In genomic region chr11:116840746-116841296, GRCh38 we compare ENCODE assay signal across 16 cellular contexts. TPM values are rescaled to one million over a fixed set of nuclear protein-coding genes. Genes with fewer than 3 reads are reported as not detected.
A peak's percentile ranks its signal among the peaks of the same experiment; 100 is the strongest.
DNase-seq lines count a peak whose midpoint lies in the region; ATAC-seq, FAIRE-seq and TF ChIP-seq lines count a peak whose summit lies in the region.
"Had no signal": no experiment of that assay in that cellular context is flagged by ENCODE, and none has a peak within 500 bp of the region (broad histone marks: within the 10 kb centered on the region; RNA-seq: fewer than 3 reads in every experiment).

No MANE protein-coding gene starts in this region.

- no peak for TF ChIP-seq RAD21 in K562 (CRISPR knock-in tag; conservative IDR thresholded peaks at IDR 0.05 in 1 of 2, IDR thresholded peaks at IDR 0.05 in 1 of 2)

- POLR2A ChIA-PET in K562 (lab: Yijun Ruan, JAX): interaction anchor here (0.6 to 1.0 kb wide), 2 partner anchors 90 to 158 kb away, joined by 3 to 4 read pairs; no protein-coding TSS in a partner anchor
- POLR2A ChIA-PET in CD8-positive, alpha-beta memory T cell (lab: Charles Lee): no interaction called here
- POLR2A ChIA-PET in PC-9 (lab: Charles Lee; ENCODE audit: unreplicated experiment): no interaction called here

- peak; percentile 15 for FAIRE-seq in K562 (lab: Jason Lieb, UNC)
- FAIRE-seq: A549, D721Med had no signal

- no peak for ATAC-seq in natural killer cell treated with Interleukin-12 subunit alpha and Interleukin-12 subunit beta and Interleukin-15 and Interleukin-18, amount 100 ng/mL, for 72 hours
- ATAC-seq in natural killer cell (no peak), K562 (peak; percentile 10; the same call in 2 of the 3 replicates), GM18873 (IDR thresholded peaks at IDR 0.05; ENCODE audit: low FRiP score, unreplicated experiment) (no peak)
- ATAC-seq: A549 had no signal

- H3K4me2 ChIP-seq in K562 (ENCODE audit: insufficient read depth, low read length): peak overlapping the region; percentile 6; the same call in 1 of the 2 replicates
- H3K4me2 ChIP-seq in PC-9: no peak overlapping the region
- H3K4me2 ChIP-seq: A549 had no signal

- BruUV-seq in K562 (replicated peaks; lab: Mats Ljungman, UMichigan) (no TSS peak), PC-9 (replicated peaks; lab: Mats Ljungman, UMichigan) (no TSS peak)

- no peak for TF ChIP-seq CTCF in natural killer cell (IDR thresholded peaks at IDR 0.05)
- TF ChIP-seq CTCF in K562 (IDR thresholded peaks at IDR 0.05 in 2 of 3, conservative IDR thresholded peaks at IDR 0.05 in 1 of 3; ENCODE audit: insufficient read depth in 2 of 3, low read depth in 1 of 3, low read length in 3 of 3): no peak
- TF ChIP-seq CTCF in neural crest cell (conservative IDR thresholded peaks at IDR 0.05): no peak
- TF ChIP-seq CTCF in PC-9 (conservative IDR thresholded peaks at IDR 0.05): no peak

- intact Hi-C loops in natural killer cell (cut with micrococcal nuclease) (no loop called here), K562 (cut with micrococcal nuclease) (no loop called here), PC-9 (cut with micrococcal nuclease; ENCODE audit: unreplicated experiment) (no loop called here)

- TF ChIP-seq POLR2A in K562 (conservative IDR thresholded peaks at IDR 0.05): no peak

- H3K4me3 Mint-ChIP-seq in natural killer cell treated with Interleukin-12 subunit alpha and Interleukin-12 subunit beta and Interleukin-15 and Interleukin-18, amount 100 ng/mL, for 72 hours: no peak overlapping the region
- H3K4me3 Mint-ChIP-seq in natural killer cell (no peak overlapping the region), neural crest cell (peak overlapping the region; percentile 34)
- peak overlapping the region in 1 of 7 donors; percentile 46 for H3K4me3 Mint-ChIP-seq in CD8-positive, alpha-beta memory T cell

- H3K79me2 ChIP-seq in K562 (ENCODE audit: control insufficient read depth, insufficient read depth, low read length) (no peaks in the 10 kb centered on the region), PC-9 (ENCODE audit: low read depth) (no peaks in the 10 kb centered on the region)

- 10% methylated on average over 9 of the region's 9 CpGs for WGBS in K562 (ENCODE audit: insufficient coverage, low coverage, missing lambda C conversion rate)

- in situ Hi-C loops in K562 (cut with MboI): no loop called here

- CTCF ChIA-PET in K562 (lab: Yijun Ruan, JAX; ENCODE audit: low intra/inter-chr PET ratio): no interaction called here
- CTCF ChIA-PET in CD8-positive, alpha-beta memory T cell (lab: Charles Lee): interaction anchor here (1.4 to 3.4 kb wide), 2 partner anchors 12 to 264 kb away, joined by 3 to 19 read pairs; no protein-coding TSS in a partner anchor
- CTCF ChIA-PET in PC-9 (lab: Charles Lee): no interaction called here

- H3K27ac ChIP-seq in K562 (ENCODE audit: extremely low read depth, low read depth, low read length) (no peak overlapping the region), temporal lobe (ENCODE audit: low read depth, low read length) (peak overlapping the region; percentile 20), PC-9 (no peak overlapping the region)
- no peak overlapping the region for H3K27ac ChIP-seq in CD8-positive, alpha-beta memory T cell (ENCODE audit: low read depth, low read length)
- H3K27ac ChIP-seq: A549, SJCRH30 had no signal

- H3K27me3 ChIP-seq in K562 (ENCODE audit: control insufficient read depth in 2 of 2, insufficient read depth in 2 of 2, low read length in 2 of 2): no peaks in the 10 kb centered on the region; a peak in 1 of 5 replicates
- no peaks in the 10 kb centered on the region for H3K27me3 ChIP-seq in CD8-positive, alpha-beta memory T cell (ENCODE audit: insufficient read depth, low read length, poor library complexity, severe bottlenecking)
- no peaks in the 10 kb centered on the region for H3K27me3 ChIP-seq in PC-9 (ENCODE audit: insufficient read depth, low read depth)
- H3K27me3 ChIP-seq: SJCRH30 had no signal

- H3K36me3 ChIP-seq in K562 (ENCODE audit: control insufficient read depth, insufficient read depth, low read length): peaks cover 20% of the 10 kb centered on the region; the same call in 2 of the 3 replicates
- peaks cover under 1% of the 10 kb centered on the region for H3K36me3 ChIP-seq in CD8-positive, alpha-beta memory T cell (ENCODE audit: insufficient read depth, low read length)
- no peaks in the 10 kb centered on the region for H3K36me3 ChIP-seq in PC-9 (ENCODE audit: low read depth)
- H3K36me3 ChIP-seq: SJCRH30 had no signal

- DNase-seq in natural killer cell treated with Interleukin-12 subunit alpha and Interleukin-12 subunit beta and Interleukin-15 and Interleukin-18, amount 100 ng/mL, for 72 hours (ENCODE audit: low spot score): peak; percentile 53
- DNase-seq in natural killer cell (no peak), K562 (ENCODE audit: extremely low read depth in 1 of 4, low spot score in 3 of 4) (peak in 1 of 4 experiments; percentile 27), neural crest cell (ENCODE audit: low read depth, low spot score) (no peak), PC-9 (no peak)
- no peak for DNase-seq in CD8-positive, alpha-beta memory T cell
- DNase-seq: NCI-H1417 treated with DMSO at 0.1 percent for 48 hours, NCI-H2081, NCI-H510A treated with DMSO at 0.1 percent for 48 hours, RPMI8226, SJCRH30 had no signal

- H2AFZ ChIP-seq in K562 (ENCODE audit: low read depth, low read length) (no peak overlapping the region), PC-9 (no peak overlapping the region)

- peaks cover 0 to 4% of the 10 kb centered on the region in 2 donors for H3K4me1 Mint-ChIP-seq in natural killer cell treated with Interleukin-12 subunit alpha and Interleukin-12 subunit beta and Interleukin-15 and Interleukin-18, amount 100 ng/mL, for 72 hours (ENCODE audit: low read depth in 2 of 2)
- H3K4me1 Mint-ChIP-seq in natural killer cell (peaks cover 6% of the 10 kb centered on the region in 2 donors), neural crest cell (peaks cover 22% of the 10 kb centered on the region)
- peaks cover 0 to 18% (median 5%) of the 10 kb centered on the region in 3 donors for H3K4me1 Mint-ChIP-seq in CD8-positive, alpha-beta memory T cell

- no peaks in the 10 kb centered on the region for H3K9me1 ChIP-seq in K562 (ENCODE audit: control insufficient read depth, insufficient read depth, low read length)

- H3K4me1 ChIP-seq in K562 (replicated peaks in 1 of 2; ENCODE audit: control insufficient read depth in 2 of 2, insufficient read depth in 2 of 2, low read length in 2 of 2) (peaks cover 13 to 22% of the 10 kb centered on the region in 2 experiments; a peak in 4 of 5 replicates), PC-9 (replicated peaks; ENCODE audit: insufficient read depth) (no peaks in the 10 kb centered on the region)
- H3K4me1 ChIP-seq in CD8-positive, alpha-beta memory T cell (ENCODE audit: insufficient read depth, low read length): no peaks in the 10 kb centered on the region
- H3K4me1 ChIP-seq: A549, SJCRH30 had no signal

- H3K27me3 Mint-ChIP-seq in natural killer cell treated with Interleukin-12 subunit alpha and Interleukin-12 subunit beta and Interleukin-15 and Interleukin-18, amount 100 ng/mL, for 72 hours: no peaks in the 10 kb centered on the region
- H3K27me3 Mint-ChIP-seq in natural killer cell (ENCODE audit: low read depth in 2 of 2) (no peaks in the 10 kb centered on the region), neural crest cell (ENCODE audit: low read depth) (no peaks in the 10 kb centered on the region)
- no peaks in the 10 kb centered on the region for H3K27me3 Mint-ChIP-seq in CD8-positive, alpha-beta memory T cell

- no peaks in the 10 kb centered on the region for H3K9me2 ChIP-seq in PC-9 (ENCODE audit: insufficient read depth)

- H3K4me3 ChIP-seq in K562 (no peak overlapping the region), PC-9 (no peak overlapping the region)
- no peak overlapping the region for H3K4me3 ChIP-seq in CD8-positive, alpha-beta memory T cell (ENCODE audit: low read length)
- H3K4me3 ChIP-seq: A549, SJCRH30 had no signal

- H3K9ac ChIP-seq in K562 (ENCODE audit: insufficient read depth in 1 of 2, low read depth in 2 of 2, low read length in 2 of 2): peak overlapping the region in 1 of 2 experiments; percentile 39; a peak in 1 of 4 replicates

- no peak overlapping the region for H3K27ac Mint-ChIP-seq in natural killer cell treated with Interleukin-12 subunit alpha and Interleukin-12 subunit beta and Interleukin-15 and Interleukin-18, amount 100 ng/mL, for 72 hours
- H3K27ac Mint-ChIP-seq in natural killer cell (no peak overlapping the region), neural crest cell (ENCODE audit: unreplicated experiment) (peak overlapping the region; percentile 27)
- H3K27ac Mint-ChIP-seq in CD8-positive, alpha-beta memory T cell: peak overlapping the region in 3 of 8 donors; percentile 29 to 84 (median 33)

- no peaks in the 10 kb centered on the region for H3F3A ChIP-seq in PC-9 (ENCODE audit: insufficient read depth, low read depth)

- H3K9me3 Mint-ChIP-seq in natural killer cell treated with Interleukin-12 subunit alpha and Interleukin-12 subunit beta and Interleukin-15 and Interleukin-18, amount 100 ng/mL, for 72 hours: no peaks in the 10 kb centered on the region
- H3K9me3 Mint-ChIP-seq in natural killer cell: no peaks in the 10 kb centered on the region
- no peaks in the 10 kb centered on the region for H3K9me3 Mint-ChIP-seq in neural crest cell
- H3K9me3 Mint-ChIP-seq in CD8-positive, alpha-beta memory T cell: no peaks in the 10 kb centered on the region

- H4K20me1 ChIP-seq in K562 (replicated peaks; ENCODE audit: control insufficient read depth, insufficient read depth, low read length) (no peaks in the 10 kb centered on the region), PC-9 (ENCODE audit: insufficient read depth) (no peaks in the 10 kb centered on the region)

- TF ChIP-seq EP300 in K562 (IDR thresholded peaks at IDR 0.05; ENCODE audit: low read length): no peak

- peaks cover 10% of the 10 kb centered on the region for H3K36me3 Mint-ChIP-seq in natural killer cell treated with Interleukin-12 subunit alpha and Interleukin-12 subunit beta and Interleukin-15 and Interleukin-18, amount 100 ng/mL, for 72 hours
- H3K36me3 Mint-ChIP-seq in natural killer cell (peaks cover 12% of the 10 kb centered on the region), neural crest cell (ENCODE audit: low read depth) (peaks cover 9% of the 10 kb centered on the region)
- peaks cover 6 to 27% (median 19%) of the 10 kb centered on the region in 3 donors for H3K36me3 Mint-ChIP-seq in CD8-positive, alpha-beta memory T cell

- H3K9me3 ChIP-seq in K562 (replicated peaks; ENCODE audit: control insufficient read depth, insufficient read depth, low read depth, low read length) (no peaks in the 10 kb centered on the region), PC-9 (ENCODE audit: insufficient read depth, low read depth) (no peaks in the 10 kb centered on the region)
- no peaks in the 10 kb centered on the region for H3K9me3 ChIP-seq in CD8-positive, alpha-beta memory T cell (ENCODE audit: low read length)
- H3K9me3 ChIP-seq: A549, SJCRH30 had no signal

RNA-seq across cellular contexts. Expression of gene APOA1, which starts 3.4 kb away (rescaled TPM):
- total RNA-seq in natural killer cell treated with Interleukin-12 subunit alpha and Interleukin-12 subunit beta and Interleukin-15 and Interleukin-18, amount 100 ng/mL, for 72 hours: not detected
- under 1 TPM in 2 of 3 donors, not detected in 1; 0.54 to 0.87 TPM for total RNA-seq in natural killer cell
- not detected in 2 replicates for total RNA-seq in K562 (2011; cell fraction: chromatin; rRNA removed; ENCODE audit: low replicate concordance)
- total RNA-seq in K562 (2011; cell fraction: nucleolus; rRNA removed): not detected in 2 replicates
- not detected in 2 replicates for total RNA-seq in K562 (2011; cell fraction: nucleoplasm; rRNA removed)
- total RNA-seq in K562 (2014; rRNA removed): not detected in 2 replicates
- total RNA-seq in K562 (2014; rRNA removed; fragmentation: Illumina TruSeq; extraction: Trizol): not detected in 2 replicates
- not detected in 2 replicates for total RNA-seq in K562 (2015; rRNA removed; fragmentation: Illumina TruSeq; extraction: Trizol)
- 1.8 TPM in 2 replicates for total RNA-seq in K562 (2021)
- polyA plus RNA-seq in K562 (2011; rRNA removed): not detected in 2 replicates
- 0.06 TPM in 1 of 2 replicates, not detected in the other for polyA plus RNA-seq in K562 (2011; cell fraction: cytosol; rRNA removed)
- polyA plus RNA-seq in K562 (2011; cell fraction: nucleus; rRNA removed): 0.13 and 0.30 TPM in 2 replicates
- polyA plus RNA-seq in K562 (2012): 0.14 TPM in 1 of 2 replicates, not detected in the other
- polyA plus RNA-seq in K562 (2014; fragmentation: Illumina TruSeq; extraction: Trizol): not detected in 2 replicates
- not detected for polyA plus RNA-seq in K562 (2014; fragmentation: Nextera tagmentation; extraction: Ambion mirVana)
- polyA plus RNA-seq in K562 (2014; rRNA removed): not detected in 2 replicates
- not detected in 2 replicates for polyA minus RNA-seq in K562 (2011; rRNA and poly(A)+ RNA removed)
- 7.8 TPM in 1 of 2 replicates, not detected in the other for polyA minus RNA-seq in K562 (2011; cell fraction: cytosol; rRNA and poly(A)+ RNA removed)
- not detected in 2 replicates for polyA minus RNA-seq in K562 (2011; cell fraction: nucleus; rRNA and poly(A)+ RNA removed)
- 0.80 and 0.96 TPM in 2 replicates for total RNA-seq in neural crest cell
- 0.49 TPM for total RNA-seq in temporal lobe
- total RNA-seq in CD8-positive, alpha-beta memory T cell: under 1 TPM; 0.33 to 0.48 TPM
- not detected for polyA plus RNA-seq in CD8-positive, alpha-beta memory T cell
- not detected in 2 replicates for total RNA-seq in PC-9 (2021)
- total RNA-seq: SJCRH30 had no signal

RNA-seq across cellular contexts. Expression of gene APOC3, which starts 11.1 kb away (rescaled TPM):
- not detected for total RNA-seq in natural killer cell treated with Interleukin-12 subunit alpha and Interleukin-12 subunit beta and Interleukin-15 and Interleukin-18, amount 100 ng/mL, for 72 hours
- total RNA-seq in natural killer cell: not detected
- total RNA-seq in K562 (2011; cell fraction: chromatin; rRNA removed; ENCODE audit: low replicate concordance): not detected in 2 replicates
- total RNA-seq in K562 (2011; cell fraction: nucleolus; rRNA removed): not detected in 2 replicates
- not detected in 2 replicates for total RNA-seq in K562 (2011; cell fraction: nucleoplasm; rRNA removed)
- not detected in 2 replicates for total RNA-seq in K562 (2014; rRNA removed)
- total RNA-seq in K562 (2014; rRNA removed; fragmentation: Illumina TruSeq; extraction: Trizol): not detected in 2 replicates
- not detected in 2 replicates for total RNA-seq in K562 (2015; rRNA removed; fragmentation: Illumina TruSeq; extraction: Trizol)
- total RNA-seq in K562 (2021): 1.1 and 1.7 TPM in 2 replicates
- polyA plus RNA-seq in K562 (2011; rRNA removed): not detected in 2 replicates
- polyA plus RNA-seq in K562 (2011; cell fraction: cytosol; rRNA removed): not detected in 2 replicates
- polyA plus RNA-seq in K562 (2011; cell fraction: nucleus; rRNA removed): not detected in 2 replicates
- not detected in 2 replicates for polyA plus RNA-seq in K562 (2012)
- polyA plus RNA-seq in K562 (2014; fragmentation: Illumina TruSeq; extraction: Trizol): not detected in 2 replicates
- not detected for polyA plus RNA-seq in K562 (2014; fragmentation: Nextera tagmentation; extraction: Ambion mirVana)
- polyA plus RNA-seq in K562 (2014; rRNA removed): not detected in 2 replicates
- polyA minus RNA-seq in K562 (2011; rRNA and poly(A)+ RNA removed): not detected in 2 replicates
- not detected in 2 replicates for polyA minus RNA-seq in K562 (2011; cell fraction: cytosol; rRNA and poly(A)+ RNA removed)
- not detected in 2 replicates for polyA minus RNA-seq in K562 (2011; cell fraction: nucleus; rRNA and poly(A)+ RNA removed)
- total RNA-seq in neural crest cell: not detected in 2 replicates
- total RNA-seq in temporal lobe: not detected
- total RNA-seq in CD8-positive, alpha-beta memory T cell: not detected
- not detected for polyA plus RNA-seq in CD8-positive, alpha-beta memory T cell
- total RNA-seq in PC-9 (2021): not detected in 2 replicates
- total RNA-seq: H7, SJCRH30 had no signal
- polyA plus RNA-seq: A549 had no signal

RNA-seq across cellular contexts. Expression of gene APOA4, which starts 17.7 kb away (rescaled TPM):
- not detected for total RNA-seq in natural killer cell treated with Interleukin-12 subunit alpha and Interleukin-12 subunit beta and Interleukin-15 and Interleukin-18, amount 100 ng/mL, for 72 hours
- total RNA-seq in natural killer cell: not detected
- 0.32 TPM in 1 of 2 replicates, not detected in the other for total RNA-seq in K562 (2011; cell fraction: chromatin; rRNA removed; ENCODE audit: low replicate concordance)
- not detected in 2 replicates for total RNA-seq in K562 (2011; cell fraction: nucleolus; rRNA removed)
- total RNA-seq in K562 (2011; cell fraction: nucleoplasm; rRNA removed): not detected in 2 replicates
- total RNA-seq in K562 (2014; rRNA removed): not detected in 2 replicates
- total RNA-seq in K562 (2014; rRNA removed; fragmentation: Illumina TruSeq; extraction: Trizol): not detected in 2 replicates
- not detected in 2 replicates for total RNA-seq in K562 (2015; rRNA removed; fragmentation: Illumina TruSeq; extraction: Trizol)
- not detected in 2 replicates for total RNA-seq in K562 (2021)
- polyA plus RNA-seq in K562 (2011; rRNA removed): not detected in 2 replicates
- not detected in 2 replicates for polyA plus RNA-seq in K562 (2011; cell fraction: cytosol; rRNA removed)
- polyA plus RNA-seq in K562 (2011; cell fraction: nucleus; rRNA removed): not detected in 2 replicates
- polyA plus RNA-seq in K562 (2012): 0.10 TPM in 1 of 2 replicates, not detected in the other
- not detected in 2 replicates for polyA plus RNA-seq in K562 (2014; fragmentation: Illumina TruSeq; extraction: Trizol)
- polyA plus RNA-seq in K562 (2014; fragmentation: Nextera tagmentation; extraction: Ambion mirVana): not detected
- 0.07 and 0.11 TPM in 2 replicates for polyA plus RNA-seq in K562 (2014; rRNA removed)
- polyA minus RNA-seq in K562 (2011; rRNA and poly(A)+ RNA removed): not detected in 2 replicates
- not detected in 2 replicates for polyA minus RNA-seq in K562 (2011; cell fraction: cytosol; rRNA and poly(A)+ RNA removed)
- not detected in 2 replicates for polyA minus RNA-seq in K562 (2011; cell fraction: nucleus; rRNA and poly(A)+ RNA removed)
- not detected in 2 replicates for total RNA-seq in neural crest cell
- total RNA-seq in temporal lobe: not detected
- not detected for total RNA-seq in CD8-positive, alpha-beta memory T cell
- not detected for polyA plus RNA-seq in CD8-positive, alpha-beta memory T cell
- not detected in 2 replicates for total RNA-seq in PC-9 (2021)
- total RNA-seq: H7, SJCRH30 had no signal
- polyA plus RNA-seq: A549 had no signal

RNA-seq across cellular contexts. Expression of gene APOA5, which starts 49.1 kb away (rescaled TPM):
- not detected for total RNA-seq in natural killer cell treated with Interleukin-12 subunit alpha and Interleukin-12 subunit beta and Interleukin-15 and Interleukin-18, amount 100 ng/mL, for 72 hours
- total RNA-seq in natural killer cell: not detected
- not detected in 2 replicates for total RNA-seq in K562 (2011; cell fraction: chromatin; rRNA removed; ENCODE audit: low replicate concordance)
- total RNA-seq in K562 (2011; cell fraction: nucleolus; rRNA removed): not detected in 2 replicates
- not detected in 2 replicates for total RNA-seq in K562 (2011; cell fraction: nucleoplasm; rRNA removed)
- not detected in 2 replicates for total RNA-seq in K562 (2014; rRNA removed)
- not detected in 2 replicates for total RNA-seq in K562 (2014; rRNA removed; fragmentation: Illumina TruSeq; extraction: Trizol)
- not detected in 2 replicates for total RNA-seq in K562 (2015; rRNA removed; fragmentation: Illumina TruSeq; extraction: Trizol)
- total RNA-seq in K562 (2021): 0.67 TPM in 1 of 2 replicates, not detected in the other
- polyA plus RNA-seq in K562 (2011; rRNA removed): not detected in 2 replicates
- 0.03 TPM in 1 of 2 replicates, not detected in the other for polyA plus RNA-seq in K562 (2011; cell fraction: cytosol; rRNA removed)
- not detected in 2 replicates for polyA plus RNA-seq in K562 (2011; cell fraction: nucleus; rRNA removed)
- not detected in 2 replicates for polyA plus RNA-seq in K562 (2012)
- polyA plus RNA-seq in K562 (2014; fragmentation: Illumina TruSeq; extraction: Trizol): not detected in 2 replicates
- not detected for polyA plus RNA-seq in K562 (2014; fragmentation: Nextera tagmentation; extraction: Ambion mirVana)
- not detected in 2 replicates for polyA plus RNA-seq in K562 (2014; rRNA removed)
- polyA minus RNA-seq in K562 (2011; rRNA and poly(A)+ RNA removed): not detected in 2 replicates
- polyA minus RNA-seq in K562 (2011; cell fraction: cytosol; rRNA and poly(A)+ RNA removed): not detected in 2 replicates
- polyA minus RNA-seq in K562 (2011; cell fraction: nucleus; rRNA and poly(A)+ RNA removed): not detected in 2 replicates
- not detected in 2 replicates for total RNA-seq in neural crest cell
- total RNA-seq in temporal lobe: not detected
- not detected for total RNA-seq in CD8-positive, alpha-beta memory T cell
- not detected for polyA plus RNA-seq in CD8-positive, alpha-beta memory T cell
- not detected in 2 replicates for total RNA-seq in PC-9 (2021)
- total RNA-seq: SJCRH30 had no signal
- polyA plus RNA-seq: A549 had no signal

RNA-seq across cellular contexts. Expression of gene ZPR1, which starts 53.0 kb away (rescaled TPM):
- 100 to 1,000 TPM in 1 of 2 donors, 10 to 100 TPM in 1; 89.7 to 143 TPM for total RNA-seq in natural killer cell treated with Interleukin-12 subunit alpha and Interleukin-12 subunit beta and Interleukin-15 and Interleukin-18, amount 100 ng/mL, for 72 hours
- total RNA-seq in natural killer cell: 100 to 1,000 TPM in 1 of 3 donors, 10 to 100 TPM in 2; 92.0 to 107 (median 92.6) TPM
- total RNA-seq in K562 (2011; cell fraction: chromatin; rRNA removed; ENCODE audit: low replicate concordance): 120 and 142 TPM in 2 replicates
- 64.1 and 76.7 TPM in 2 replicates for total RNA-seq in K562 (2011; cell fraction: nucleolus; rRNA removed)
- 77.9 and 94.5 TPM in 2 replicates for total RNA-seq in K562 (2011; cell fraction: nucleoplasm; rRNA removed)
- total RNA-seq in K562 (2014; rRNA removed): 67.0 and 80.2 TPM in 2 replicates
- 94.1 and 104 TPM in 2 replicates for total RNA-seq in K562 (2014; rRNA removed; fragmentation: Illumina TruSeq; extraction: Trizol)
- 83.8 and 85.1 TPM in 2 replicates for total RNA-seq in K562 (2015; rRNA removed; fragmentation: Illumina TruSeq; extraction: Trizol)
- 83.8 and 88.6 TPM in 2 replicates for total RNA-seq in K562 (2021)
- polyA plus RNA-seq in K562 (2011; rRNA removed): 89.3 and 120 TPM in 2 replicates
- polyA plus RNA-seq in K562 (2011; cell fraction: cytosol; rRNA removed): 55.3 and 65.6 TPM in 2 replicates
- 95.7 and 103 TPM in 2 replicates for polyA plus RNA-seq in K562 (2011; cell fraction: nucleus; rRNA removed)
- polyA plus RNA-seq in K562 (2012): 50.1 and 76.2 TPM in 2 replicates
- polyA plus RNA-seq in K562 (2014; fragmentation: Illumina TruSeq; extraction: Trizol): 83.9 and 96.8 TPM in 2 replicates
- polyA plus RNA-seq in K562 (2014; fragmentation: Nextera tagmentation; extraction: Ambion mirVana): 10 to 100 TPM; 13.0 to 17.2 TPM
- polyA plus RNA-seq in K562 (2014; rRNA removed): 66.3 and 77.5 TPM in 2 replicates
- 126 and 135 TPM in 2 replicates for polyA minus RNA-seq in K562 (2011; rRNA and poly(A)+ RNA removed)
- polyA minus RNA-seq in K562 (2011; cell fraction: cytosol; rRNA and poly(A)+ RNA removed): 63.5 and 68.0 TPM in 2 replicates
- polyA minus RNA-seq in K562 (2011; cell fraction: nucleus; rRNA and poly(A)+ RNA removed): 63.0 and 97.1 TPM in 2 replicates
- total RNA-seq in neural crest cell: 40.7 and 44.5 TPM in 2 replicates
- 31.7 TPM for total RNA-seq in temporal lobe
- total RNA-seq in CD8-positive, alpha-beta memory T cell: 100 to 1,000 TPM; 118 to 124 TPM
- polyA plus RNA-seq in CD8-positive, alpha-beta memory T cell: 47.6 TPM
- 29.6 and 33.0 TPM in 2 replicates for total RNA-seq in PC-9 (2021)
